In the genomic region with DNA sequence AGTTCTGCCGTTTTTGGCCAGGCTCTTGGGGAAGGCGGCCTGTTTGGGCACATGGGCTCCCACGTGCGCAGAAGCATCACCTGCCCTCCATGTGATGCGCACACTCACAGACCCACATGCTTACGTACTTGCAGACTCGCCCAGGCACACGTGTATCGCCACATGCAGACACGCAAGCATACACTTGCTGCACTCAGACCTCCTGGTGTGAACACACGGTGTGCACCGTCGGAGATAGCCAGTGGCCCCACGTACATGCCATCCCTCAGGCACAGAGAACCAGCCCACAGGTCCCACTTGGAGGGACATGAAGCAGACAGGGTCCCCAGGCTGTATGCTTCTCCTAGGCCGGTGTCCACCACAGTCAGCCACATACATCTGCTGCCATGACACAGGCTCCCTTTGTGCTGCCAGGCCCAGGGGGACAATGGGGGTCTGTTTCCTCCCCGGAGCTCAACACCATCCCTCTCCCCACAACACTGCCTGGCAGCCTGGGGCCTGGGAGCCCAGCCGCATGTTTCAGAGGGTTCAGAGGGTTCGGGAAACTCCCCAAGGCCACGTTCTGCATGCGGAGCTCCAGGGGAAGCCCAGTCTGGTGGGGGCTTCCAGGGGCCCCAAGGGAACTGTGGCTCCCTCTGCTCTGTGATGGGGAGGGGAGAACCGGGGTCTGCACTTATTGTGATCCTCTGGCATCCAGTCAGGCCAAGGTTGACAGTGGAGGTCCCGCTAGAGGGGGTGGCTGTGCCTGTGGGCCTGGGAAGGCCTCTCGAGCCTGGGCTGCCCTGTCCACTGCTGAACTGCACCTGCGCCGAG, we compare ENCODE assay signal across 12 cellular contexts.
DNase-seq lines count a peak whose midpoint lies in the region; ATAC-seq, FAIRE-seq and TF ChIP-seq lines count a peak whose summit lies in the region.
"Had no signal": no experiment of that assay in that cellular context is flagged by ENCODE, and none has a peak within 500 bp of the region (broad histone marks: within the 10 kb centered on the region; RNA-seq: fewer than 3 reads in every experiment).

No MANE protein-coding gene starts in this region.

- SMC1A ChIA-PET in GM12878 (lab: Charles Lee; ENCODE audit: uncharacterized antibody, unreplicated experiment): interaction anchor here (1.1 kb wide), 1 partner anchor 13 kb away, joined by 3 read pairs; no protein-coding TSS in a partner anchor

- H2AFZ ChIP-seq in GM12878 (ENCODE audit: control insufficient read depth, low read depth, low read length): peak overlapping the region; percentile 30

- RAD21 ChIA-PET in GM12878 (lab: Charles Lee; ENCODE audit: unreplicated experiment): interaction anchor here (0.6 to 1.1 kb wide), 2 partner anchors 22 to 24 kb away, joined by 3 read pairs; no protein-coding TSS in a partner anchor

- no peak for FAIRE-seq in GM12878 (lab: Jason Lieb, UNC)

- TF ChIP-seq RAD21 in GM12878 (IDR thresholded peaks at IDR 0.05; ENCODE audit: insufficient read depth, low read depth, low read length): no peak

- no peaks in the 10 kb centered on the region for H3K79me2 ChIP-seq in GM12878 (ENCODE audit: control insufficient read depth, insufficient read depth, low read length)

- 0 out of 2 replicates have a peak overlapping the region, but pooled peaks have one; percentile 27 for H3K4me2 ChIP-seq in GM12878 (ENCODE audit: control insufficient read depth, insufficient read depth)
- H3K4me2 ChIP-seq: smooth muscle cell had no signal

- H3K9ac ChIP-seq in GM12878 (ENCODE audit: control insufficient read depth, insufficient read depth, low read length): no peak overlapping the region

- H3K4me3 ChIP-seq in GM12878: no peak overlapping the region
- H3K4me3 ChIP-seq: smooth muscle cell had no signal

- intact Hi-C loops in GM12878 (cut with micrococcal nuclease; ENCODE audit: unreplicated experiment): no loop called here

- 0 out of 4 replicates have a peak, but pooled peaks of 1 of the 2 experiments have one; percentile 6 for TF ChIP-seq EP300 in GM12878 (IDR thresholded peaks at IDR 0.05; ENCODE audit: borderline replicate concordance in 1 of 2, control insufficient read depth in 1 of 2, low read depth in 2 of 2, low read length in 2 of 2)

- no peaks in the 10 kb centered on the region for H3K36me3 ChIP-seq in GM12878 (ENCODE audit: control insufficient read depth in 2 of 2, insufficient read depth in 2 of 2, low read length in 1 of 2)

- H3K27ac ChIP-seq in GM12878 (ENCODE audit: control insufficient read depth, insufficient read depth): no peak overlapping the region
- H3K27ac ChIP-seq in temporal lobe (ENCODE audit: low read depth, low read length): peak overlapping the region; percentile 98
- H3K27ac ChIP-seq: 22Rv1 had no signal

- in situ Hi-C loops in GM12878 (cut with MboI): no loop called here

- CTCF ChIA-PET in GM12878 (lab: Yijun Ruan, JAX): interaction anchor here (1.1 kb wide), 1 partner anchor 26 kb away, joined by 3 read pairs; no protein-coding TSS in a partner anchor

- POLR2A ChIA-PET in GM12878 (lab: Charles Lee): interaction anchor here (1.0 to 1.1 kb wide), 2 partner anchors 14 to 25 kb away, joined by 3 to 5 read pairs; no protein-coding TSS in a partner anchor

- no peak for TF ChIP-seq POLR2A in GM12878 (IDR thresholded peaks at IDR 0.05; ENCODE audit: low read depth, low read length)

- peak; percentile 95 for ATAC-seq in GM12878
- ATAC-seq in GM21447 (IDR thresholded peaks at IDR 0.05; ENCODE audit: unreplicated experiment): no peak
- ATAC-seq in HG03039 (IDR thresholded peaks at IDR 0.05; ENCODE audit: unreplicated experiment): no peak

- WGBS in GM12878 (ENCODE audit: insufficient coverage, insufficient replicate concordance, low lambda C conversion rate, missing lambda C conversion rate): 58% methylated on average over 20 of the region's 25 CpGs

- H3K4me1 ChIP-seq in GM12878 (ENCODE audit: control insufficient read depth, insufficient read depth, low read length): peaks cover 10% of the 10 kb centered on the region

- H4K20me1 ChIP-seq in GM12878 (ENCODE audit: control insufficient read depth, insufficient read depth): no peaks in the 10 kb centered on the region

- BruUV-seq in GM12878 (replicated peaks; lab: Mats Ljungman, UMichigan): no TSS peak

- peak; percentile 72 for DNase-seq in DMS53 (lab: John Stamatoyannopoulos, UW)
- DNase-seq in DMS53 treated with DMSO at 0.1 percent for 48 hours (lab: John Stamatoyannopoulos, UW; ENCODE audit: unreplicated experiment): no peak
- DNase-seq in GM12878 (ENCODE audit: low read depth, low spot score): no peak
- peak; percentile 92 for DNase-seq in medulla oblongata (ENCODE audit: extremely low spot score)
- DNase-seq in GOT3 (lab: John Stamatoyannopoulos, UW): no peak
- DNase-seq: activated T-cell treated with anti-CD3 and anti-CD28 coated beads, Interleukin-2, amount 50 U/mL, for 48 hours; central memory CD4-positive, alpha-beta T cell had no signal

- no peaks in the 10 kb centered on the region for H3K9me3 ChIP-seq in GM12878 (replicated peaks; ENCODE audit: control insufficient read depth, insufficient read depth, low read length)

- no peaks in the 10 kb centered on the region for H3K27me3 ChIP-seq in GM12878 (replicated peaks in 1 of 2; ENCODE audit: control insufficient read depth in 2 of 2, insufficient read depth in 2 of 2, low read length in 1 of 2)

- no peak for TF ChIP-seq CTCF in GM12878 (IDR thresholded peaks at IDR 0.05 in 2 of 3, conservative IDR thresholded peaks at IDR 0.05 in 1 of 3; ENCODE audit: control insufficient read depth in 2 of 3, extremely low read depth in 1 of 3, insufficient read depth in 1 of 3, low read depth in 3 of 3, low read length in 3 of 3)

TF ChIP-seq in GM12878, 131 proteins besides CTCF, POLR2A, EP300 and RAD21 (continues in another document):
- TF ChIP-seq RELA (IDR thresholded peaks at IDR 0.05; ENCODE audit: borderline replicate concordance, partially characterized antibody) (peak; percentile 81), USF1 (IDR thresholded peaks at IDR 0.05; ENCODE audit: borderline replicate concordance, extremely low read length, insufficient read depth, low read depth, low read length) (no peak), CREB1 (IDR thresholded peaks at IDR 0.05; ENCODE audit: low read depth) (no peak), EED (IDR thresholded peaks at IDR 0.05; ENCODE audit: low read depth) (0 out of 2 replicates have a peak, but pooled peaks have one; percentile 38), BHLHE40 (IDR thresholded peaks at IDR 0.05; ENCODE audit: borderline replicate concordance in 1 of 2, low read depth in 2 of 2, low read length in 1 of 2) (peak in 1 of 2 experiments; percentile 52; a peak in 1 of 4 replicates), IKZF1 (conservative IDR thresholded peaks at IDR 0.05) (peak; percentile 63), MLLT1 (IDR thresholded peaks at IDR 0.05) (peak; percentile 63; the same call in 1 of the 2 replicates), TCF3 (IDR thresholded peaks at IDR 0.05; ENCODE audit: borderline replicate concordance, insufficient read depth, low read depth, low read length) (no peak)
- TF ChIP-seq, protein P1, sequence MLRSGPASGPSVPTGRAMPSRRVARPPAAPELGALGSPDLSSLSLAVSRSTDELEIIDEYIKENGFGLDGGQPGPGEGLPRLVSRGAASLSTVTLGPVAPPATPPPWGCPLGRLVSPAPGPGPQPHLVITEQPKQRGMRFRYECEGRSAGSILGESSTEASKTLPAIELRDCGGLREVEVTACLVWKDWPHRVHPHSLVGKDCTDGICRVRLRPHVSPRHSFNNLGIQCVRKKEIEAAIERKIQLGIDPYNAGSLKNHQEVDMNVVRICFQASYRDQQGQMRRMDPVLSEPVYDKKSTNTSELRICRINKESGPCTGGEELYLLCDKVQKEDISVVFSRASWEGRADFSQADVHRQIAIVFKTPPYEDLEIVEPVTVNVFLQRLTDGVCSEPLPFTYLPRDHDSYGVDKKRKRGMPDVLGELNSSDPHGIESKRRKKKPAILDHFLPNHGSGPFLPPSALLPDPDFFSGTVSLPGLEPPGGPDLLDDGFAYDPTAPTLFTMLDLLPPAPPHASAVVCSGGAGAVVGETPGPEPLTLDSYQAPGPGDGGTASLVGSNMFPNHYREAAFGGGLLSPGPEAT (IDR thresholded peaks at IDR 0.05; ENCODE audit: low read depth): peak; percentile 76; the same call in 1 of the 2 replicates

Comparison
In these comparisons a context has a peak if more than half of its experiments do, and no peak if none do; other contexts are left out.
1. DNase-seq: peak in DMS53 (single experiment) and medulla oblongata (single experiment); none in DMS53 treated with DMSO at 0.1 percent for 48 hours (single experiment), GM12878 (single experiment) and GOT3 (single experiment).